In genomic region chr14:70018246-70018645, GRCh38 we compare ENCODE assay signal across 2 cellular contexts.
TF ChIP-seq lines count a peak whose summit lies in the region.

No MANE protein-coding gene starts in this region.

TF ChIP-seq in IMR-90, 13 proteins besides CTCF, POLR2A, EP300 and RAD21 (continued from another document):
- TF ChIP-seq USF2 (IDR thresholded peaks at IDR 0.05; ENCODE audit: low read depth, low read length) (no peak), RCOR1 (IDR thresholded peaks at IDR 0.05; ENCODE audit: insufficient replicate concordance, low read length) (no peak), BHLHE40 (IDR thresholded peaks at IDR 0.05; ENCODE audit: low read depth, low read length) (no peak), ELK1 (IDR thresholded peaks at IDR 0.05; ENCODE audit: borderline replicate concordance, low read depth, low read length) (no peak), SMC3 (IDR thresholded peaks at IDR 0.05; ENCODE audit: low read depth, low read length) (no peak), MAFK (IDR thresholded peaks at IDR 0.05; ENCODE audit: low read depth, low read length) (no peak), CEBPB (IDR thresholded peaks at IDR 0.05; ENCODE audit: low read depth, low read length) (no peak)
TF ChIP-seq in IMR-90: peak in this region for 0.

TF ChIP-seq in WTC11, 78 proteins besides CTCF, POLR2A, EP300 and RAD21 (continued from another document):
- TF ChIP-seq SOX15 (CRISPR knock-in tag; IDR thresholded peaks at IDR 0.05) (no peak), E2F4 (CRISPR knock-in tag; IDR thresholded peaks at IDR 0.05; ENCODE audit: borderline replicate concordance, low read depth) (no peak), GRHL2 (CRISPR knock-in tag; IDR thresholded peaks at IDR 0.05; ENCODE audit: insufficient replicate concordance, severe bottlenecking) (no peak), SMAD4 (CRISPR knock-in tag; IDR thresholded peaks at IDR 0.05) (no peak), E2F1 (CRISPR knock-in tag; IDR thresholded peaks at IDR 0.05) (no peak), EMX1 (CRISPR knock-in tag; IDR thresholded peaks at IDR 0.05) (no peak), CBFB (CRISPR knock-in tag; IDR thresholded peaks at IDR 0.05; ENCODE audit: low read depth) (no peak)
